In the genomic region with DNA sequence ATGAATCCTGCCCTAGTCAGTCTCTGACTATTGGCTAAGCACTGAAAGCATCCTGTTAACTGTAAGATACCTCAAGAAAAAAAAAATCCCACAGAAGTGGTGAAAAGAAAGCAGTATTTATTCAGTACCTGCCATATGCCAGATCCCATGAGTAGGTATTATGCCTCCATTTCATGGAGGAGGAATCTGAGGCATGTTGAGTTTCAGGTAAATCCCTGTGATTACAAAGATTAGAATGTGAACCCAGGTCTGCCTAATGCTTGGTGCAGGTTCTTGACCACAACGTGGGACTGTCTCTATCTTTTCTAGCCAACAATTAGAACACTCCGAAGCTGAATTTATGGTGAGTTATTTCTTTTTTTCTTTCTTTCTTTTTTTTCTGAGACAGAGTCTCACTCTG, we compare ENCODE assay signal across 1 cellular context.
TF ChIP-seq lines count a peak whose summit lies in the region.

No MANE protein-coding gene starts in this region.

TF ChIP-seq in HCT116, 20 proteins besides CTCF, POLR2A, EP300 and RAD21:
- TF ChIP-seq SIN3A (IDR thresholded peaks at IDR 0.05; ENCODE audit: low read depth), result no peak
- no peak for TF ChIP-seq ZNF274 (IDR thresholded peaks at IDR 0.05; ENCODE audit: low read depth, low read length)
- no peak for TF ChIP-seq TCF7L2 (IDR thresholded peaks at IDR 0.05; ENCODE audit: borderline replicate concordance, extremely low read depth, insufficient read depth, insufficient read length)
- no peak for TF ChIP-seq JUND (IDR thresholded peaks at IDR 0.05)
- TF ChIP-seq EZH2 (IDR thresholded peaks at IDR 0.05), result no peak
- no peak for TF ChIP-seq ZFX (IDR thresholded peaks at IDR 0.05)
- TF ChIP-seq POLR2AphosphoS5 (IDR thresholded peaks at IDR 0.05; ENCODE audit: low read depth, low read length), result no peak
- TF ChIP-seq CBX3 (IDR thresholded peaks at IDR 0.05; ENCODE audit: low read depth), result no peak
